Comparison of ENCODE assay signal across 8 cellular contexts in genomic region chr7:1533255-1533568, GRCh38. TPM values are rescaled to one million over a fixed set of nuclear protein-coding genes. Genes with fewer than 3 reads are reported as not detected.
DNase-seq lines count a peak whose midpoint lies in the region; ATAC-seq and TF ChIP-seq lines count a peak whose summit lies in the region.

No MANE protein-coding gene starts in this region.

- H3K9me3 ChIP-seq in CD8-positive, alpha-beta memory T cell (ENCODE audit: low read length), result no peaks in the 10 kb centered on the region

- peaks cover 26 to 44% (median 27%) of the 10 kb centered on the region in 3 donors for H3K4me1 Mint-ChIP-seq in CD8-positive, alpha-beta memory T cell

- peaks cover 35% of the 10 kb centered on the region for H3K4me1 ChIP-seq in CD8-positive, alpha-beta memory T cell (ENCODE audit: insufficient read depth, low read length)
- peaks cover 22% of the 10 kb centered on the region for H3K4me1 ChIP-seq in rectal smooth muscle tissue (ENCODE audit: control insufficient read depth, insufficient read depth, low read length)

- no peaks in the 10 kb centered on the region for H3K27me3 Mint-ChIP-seq in CD8-positive, alpha-beta memory T cell

- peak overlapping the region; percentile 75 for H3K4me3 ChIP-seq in CD8-positive, alpha-beta memory T cell (ENCODE audit: low read length)
- H3K4me3 ChIP-seq in epithelial cell of proximal tubule (ENCODE audit: low read depth, low read length), result peak overlapping the region; percentile 70
- peak overlapping the region; percentile 87 for H3K4me3 ChIP-seq in rectal smooth muscle tissue (ENCODE audit: low read length)

- no peaks in the 10 kb centered on the region for H3K27me3 ChIP-seq in CD8-positive, alpha-beta memory T cell (ENCODE audit: insufficient read depth, low read length, poor library complexity, severe bottlenecking)
- no peaks in the 10 kb centered on the region for H3K27me3 ChIP-seq in rectal smooth muscle tissue (ENCODE audit: control insufficient read depth, insufficient read depth, low read length)

- no peak for DNase-seq in CD8-positive, alpha-beta memory T cell
- DNase-seq in RWPE1 (ENCODE audit: low spot score) (no peak), epithelial cell of proximal tubule (ENCODE audit: low read depth) (no peak), AG08396 (ENCODE audit: low spot score) (no peak), NCI-H1694 (lab: John Stamatoyannopoulos, UW) (no peak), Ammon's horn (ENCODE audit: low spot score) (no peak)

- H3K9me3 Mint-ChIP-seq in CD8-positive, alpha-beta memory T cell, result no peaks in the 10 kb centered on the region

- H3K27ac Mint-ChIP-seq in CD8-positive, alpha-beta memory T cell, result peak overlapping the region; percentile 93 to 99 (median 97)

- H3K9ac ChIP-seq in rectal smooth muscle tissue (ENCODE audit: low read length), result peak overlapping the region; percentile 70

- H3K4me3 Mint-ChIP-seq in CD8-positive, alpha-beta memory T cell, result peak overlapping the region; percentile 27 to 93 (median 88)

- POLR2A ChIA-PET in CD8-positive, alpha-beta memory T cell (lab: Charles Lee), result interaction anchor here (1.9 kb wide), 1 partner anchor 37 kb away, joined by 6 read pairs; the partner anchor contains the start of gene PSMG3
- POLR2A ChIA-PET in RWPE1 (lab: Yijun Ruan, JAX; ENCODE audit: low non-redundant PET), result interaction anchor here (0.5 to 1.1 kb wide), 3 partner anchors 23 to 701 kb away, joined by 3 to 5 read pairs (median 5); partner anchors contain the start of gene TMEM184A

- CTCF ChIA-PET in CD8-positive, alpha-beta memory T cell (lab: Charles Lee), result interaction anchor here (0.6 kb wide), 1 partner anchor 23 kb away, joined by 4 read pairs; the partner anchor contains the start of gene TMEM184A
- CTCF ChIA-PET in RWPE1 (lab: Yijun Ruan, JAX), result interaction anchor here (0.7 to 1.4 kb wide), 3 partner anchors 23 to 101 kb away, joined by 3 to 6 read pairs (median 3); partner anchors contain the start of gene TMEM184A

- TF ChIP-seq CTCF in RWPE1 (conservative IDR thresholded peaks at IDR 0.05; ENCODE audit: low read depth) (no peak), epithelial cell of proximal tubule (conservative IDR thresholded peaks at IDR 0.05; ENCODE audit: low read depth, low read length) (no peak)

- peaks cover 0 to 22% (median 0%) of the 10 kb centered on the region in 3 donors for H3K36me3 Mint-ChIP-seq in CD8-positive, alpha-beta memory T cell

- no peak for ATAC-seq in GM21576 (IDR thresholded peaks at IDR 0.05; ENCODE audit: unreplicated experiment)

- H3K36me3 ChIP-seq in CD8-positive, alpha-beta memory T cell (ENCODE audit: insufficient read depth, low read length), result no peaks in the 10 kb centered on the region
- no peaks in the 10 kb centered on the region for H3K36me3 ChIP-seq in rectal smooth muscle tissue (ENCODE audit: control insufficient read depth, insufficient read depth, low read length)

- H3K27ac ChIP-seq in CD8-positive, alpha-beta memory T cell (ENCODE audit: low read depth, low read length), result peak overlapping the region; percentile 75
- H3K27ac ChIP-seq in RWPE1 (peak overlapping the region; percentile 99), rectal smooth muscle tissue (ENCODE audit: low read depth, low read length) (peak overlapping the region; percentile 92)

RNA-seq across cellular contexts. Expression of gene MAFK, which starts 2.7 kb away (rescaled TPM):
- total RNA-seq in CD8-positive, alpha-beta memory T cell, result 10 to 100 TPM; 36.6 to 41.1 TPM
- 0.85 TPM for polyA plus RNA-seq in CD8-positive, alpha-beta memory T cell
- total RNA-seq in epithelial cell of proximal tubule, result 14.4 and 19.3 TPM in 2 replicates

RNA-seq across cellular contexts. Expression of gene TMEM184A, which starts 22.8 kb away (rescaled TPM):
- total RNA-seq in CD8-positive, alpha-beta memory T cell, result not detected
- polyA plus RNA-seq in CD8-positive, alpha-beta memory T cell, result not detected
- 2.2 and 3.6 TPM in 2 replicates for total RNA-seq in epithelial cell of proximal tubule

RNA-seq across cellular contexts. Expression of gene INTS1, which starts 29.0 kb away (rescaled TPM):
- 100 to 1,000 TPM in 1 of 2 experiments, 10 to 100 TPM in 1; 96.6 to 111 TPM for total RNA-seq in CD8-positive, alpha-beta memory T cell
- polyA plus RNA-seq in CD8-positive, alpha-beta memory T cell, result 26.1 TPM
- total RNA-seq in epithelial cell of proximal tubule, result 88.2 and 90.1 TPM in 2 replicates

RNA-seq across cellular contexts. Expression of gene PSMG3, which starts 36.6 kb away (rescaled TPM):
- total RNA-seq in CD8-positive, alpha-beta memory T cell, result 10 to 100 TPM; 71.0 to 80.7 TPM
- 51.3 TPM for polyA plus RNA-seq in CD8-positive, alpha-beta memory T cell
- 55.4 and 84.0 TPM in 2 replicates for total RNA-seq in epithelial cell of proximal tubule
